21 cellular contexts compared by ENCODE assay signal in the genomic region with DNA sequence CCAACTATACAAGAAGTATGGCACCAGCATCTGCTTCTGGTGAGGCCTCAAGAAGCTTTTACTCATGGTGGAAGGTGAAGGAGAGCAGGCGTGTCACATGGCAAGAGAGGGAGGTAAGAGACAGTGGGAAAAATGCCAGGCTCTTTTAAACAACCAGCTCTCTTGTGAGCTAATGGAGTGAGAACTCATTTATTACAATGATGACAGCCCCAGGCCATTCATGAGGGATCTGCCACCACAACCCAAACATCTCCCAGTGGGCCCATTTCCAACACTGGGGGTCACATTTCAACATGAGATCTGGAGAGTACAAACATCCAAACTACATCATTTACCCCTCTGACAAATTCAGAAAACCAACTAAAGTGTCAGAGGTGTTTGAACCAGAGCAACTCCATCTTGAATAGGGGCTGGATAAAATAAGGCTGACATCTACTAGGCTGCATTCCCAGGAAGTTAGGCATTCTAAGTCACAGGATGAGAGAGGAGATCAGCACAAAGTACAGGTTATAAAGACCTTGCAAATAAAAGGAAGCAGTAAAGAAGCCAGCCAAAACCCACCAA. TPM values are rescaled to one million over a fixed set of nuclear protein-coding genes. Genes with fewer than 3 reads are reported as not detected.
DNase-seq lines count a peak whose midpoint lies in the region; ATAC-seq and TF ChIP-seq lines count a peak whose summit lies in the region.
"Had no signal": no experiment of that assay in that cellular context is flagged by ENCODE, and none has a peak within 500 bp of the region (broad histone marks: within the 10 kb centered on the region; RNA-seq: fewer than 3 reads in every experiment).

No MANE protein-coding gene starts in this region.

- no TSS peak for BruUV-seq in Caco-2 (replicated peaks; lab: Mats Ljungman, UMichigan)
- no TSS peak for BruUV-seq in Calu3 (replicated peaks; lab: Mats Ljungman, UMichigan)

- intact Hi-C loops in Caco-2 (cut with micrococcal nuclease; ENCODE audit: unreplicated experiment) = no loop called here
- intact Hi-C loops in Calu3 (cut with micrococcal nuclease; ENCODE audit: unreplicated experiment) = loop anchor here (10.0 kb wide), 1 partner anchor 97 kb away; no protein-coding TSS in a partner anchor
- intact Hi-C loops in esophagus muscularis mucosa (cut with DNase I) = no loop called here

- POLR2A ChIA-PET in Caco-2 (lab: Charles Lee) = no interaction called here

- H3K27ac Mint-ChIP-seq in Caco-2 (ENCODE audit: unreplicated experiment) (peak overlapping the region; percentile 11), Calu3 (ENCODE audit: unreplicated experiment) (peak overlapping the region; percentile 28)
- H3K27ac Mint-ChIP-seq: CD4-positive, alpha-beta T cell had no signal

- TF ChIP-seq POLR2A in esophagus muscularis mucosa (IDR thresholded peaks at IDR 0.05; ENCODE audit: low read depth) (no peak), erythroblast (IDR thresholded peaks at IDR 0.05; ENCODE audit: low read length) (no peak)

- no peak overlapping the region for H3K4me3 Mint-ChIP-seq in Caco-2 (ENCODE audit: unreplicated experiment)
- H3K4me3 Mint-ChIP-seq in Calu3 (ENCODE audit: low read depth, unreplicated experiment) = no peak overlapping the region
- H3K4me3 Mint-ChIP-seq: CD4-positive, alpha-beta T cell had no signal

- DNase-seq in Caco-2 = no peak
- no peak for DNase-seq in Calu3
- peak; percentile 5 for DNase-seq in NCI-H69 (lab: John Stamatoyannopoulos, UW)
- DNase-seq in esophagus muscularis mucosa (ENCODE audit: extremely low spot score) = peak; percentile 34
- DNase-seq in hepatic stellate cell (ENCODE audit: low spot score) = no peak
- no peak for DNase-seq in COLO829 (ENCODE audit: low spot score)
- DNase-seq in erythroblast (lab: John Stamatoyannopoulos, UW) = no peak
- DNase-seq: CD4-positive, alpha-beta T cell; MV-4-11; NCI-H1105 treated with DMSO at 0.1 percent for 48 hours; NCI-H1694; NCI-H2081; NCI-H446 treated with DMSO at 0.1 percent for 48 hours; NCI-H526 treated with DMSO at 0.1 percent for 48 hours; SIG-M5 had no signal

- ATAC-seq in HG03280 (IDR thresholded peaks at IDR 0.05; ENCODE audit: unreplicated experiment) = no peak
- ATAC-seq: SK-N-SH treated with all-trans-retinoic acid at 6 μM for 48 hours had no signal

- H3K4me1 ChIP-seq in Caco-2 = peaks cover 20% of the 10 kb centered on the region; the same call in 1 of the 2 replicates
- no peaks in the 10 kb centered on the region for H3K4me1 ChIP-seq in esophagus muscularis mucosa
- H3K4me1 ChIP-seq: BLaER1, HAP-1 had no signal

- H3K36me3 ChIP-seq in Caco-2 (ENCODE audit: control insufficient read depth, insufficient read depth, low read length) (no peaks in the 10 kb centered on the region), esophagus muscularis mucosa (no peaks in the 10 kb centered on the region)
- H3K36me3 ChIP-seq: BLaER1, HAP-1 had no signal

- H3K27ac ChIP-seq in esophagus muscularis mucosa (replicated peaks in 1 of 4) = no peak overlapping the region
- H3K27ac ChIP-seq: BLaER1 had no signal

- no peak for TF ChIP-seq EP300 in esophagus muscularis mucosa (IDR thresholded peaks at IDR 0.05)

- H3K9me3 Mint-ChIP-seq in Caco-2 (ENCODE audit: unreplicated experiment) (peaks cover 16% of the 10 kb centered on the region), Calu3 (ENCODE audit: low read depth, unreplicated experiment) (peaks cover 12% of the 10 kb centered on the region)
- H3K9me3 Mint-ChIP-seq: CD4-positive, alpha-beta T cell had no signal

- no peaks in the 10 kb centered on the region for H3K36me3 Mint-ChIP-seq in Caco-2 (ENCODE audit: insufficient read depth, unreplicated experiment)
- H3K36me3 Mint-ChIP-seq in Calu3 (ENCODE audit: insufficient read depth, unreplicated experiment) = peaks cover 5% of the 10 kb centered on the region

- peaks cover 21% of the 10 kb centered on the region for H3K4me1 Mint-ChIP-seq in Caco-2 (ENCODE audit: low read depth, unreplicated experiment)
- H3K4me1 Mint-ChIP-seq in Calu3 (ENCODE audit: low read depth, unreplicated experiment) = peaks cover 37% of the 10 kb centered on the region

- WGBS in esophagus muscularis mucosa = 53% methylated on average over 1 of the region's 1 CpG

- TF ChIP-seq CTCF in Caco-2 (IDR thresholded peaks at IDR 0.05; ENCODE audit: insufficient read depth in 1 of 2, low read depth in 1 of 2, low read length in 1 of 2, severe bottlenecking in 1 of 2, unreplicated experiment in 1 of 2) = no peak
- TF ChIP-seq CTCF in Calu3 (IDR thresholded peaks at IDR 0.05; ENCODE audit: unreplicated experiment) = no peak
- no peak for TF ChIP-seq CTCF in esophagus muscularis mucosa (IDR thresholded peaks at IDR 0.05)

- CTCF ChIA-PET in Caco-2 (lab: Charles Lee) (no interaction called here), Calu3 (lab: Charles Lee) (no interaction called here)

- no peak overlapping the region for H3K4me3 ChIP-seq in Caco-2 (ENCODE audit: low read depth, low read length)
- H3K4me3 ChIP-seq in esophagus muscularis mucosa = no peak overlapping the region
- H3K4me3 ChIP-seq: BLaER1, HAP-1 had no signal

- H3K27me3 Mint-ChIP-seq in Caco-2 (ENCODE audit: insufficient read depth, unreplicated experiment) (no peaks in the 10 kb centered on the region), Calu3 (ENCODE audit: unreplicated experiment) (no peaks in the 10 kb centered on the region)

- H3K9me3 ChIP-seq in Caco-2 (no peaks in the 10 kb centered on the region), esophagus muscularis mucosa (no peaks in the 10 kb centered on the region)
- H3K9me3 ChIP-seq: BLaER1, HAP-1 had no signal

- H3K27me3 ChIP-seq in Caco-2 (replicated peaks; ENCODE audit: control insufficient read depth, insufficient read depth, low read length) (no peaks in the 10 kb centered on the region), esophagus muscularis mucosa (peaks cover 0 to 55% (median 2%) of the 10 kb centered on the region in 4 donors)
- H3K27me3 ChIP-seq: BLaER1 had no signal

RNA-seq across cellular contexts. Expression of a gene that starts 2.2 kb away (rescaled TPM):
- 4.9 and 8.2 TPM in 2 replicates for total RNA-seq in Caco-2 (2022)
- total RNA-seq in Calu3 (2022) = 74.0 and 82.8 TPM in 2 replicates
- total RNA-seq in esophagus muscularis mucosa = under 1 TPM in 1 of 4 donors, not detected in 3; 0.50 TPM
- total RNA-seq: A673; CD4-positive, alpha-beta T cell; HT1080 had no signal

RNA-seq across cellular contexts. Expression of a gene that starts 23.2 kb away (rescaled TPM):
- total RNA-seq in Caco-2 (2022) (not detected in 2 replicates), Calu3 (2022) (not detected in 2 replicates), esophagus muscularis mucosa (not detected)
- total RNA-seq: A673; CD4-positive, alpha-beta T cell; HT1080 had no signal

Comparison
In these comparisons a context has a peak if more than half of its experiments do, and no peak if none do; other contexts are left out.
1. DNase-seq: peak in NCI-H69 (single experiment) and esophagus muscularis mucosa (single experiment); none in Caco-2 (0 of 2), Calu3 (single experiment), hepatic stellate cell (single experiment), COLO829 (single experiment) and erythroblast (0 of 2).